Comparison of ENCODE assay signal across 2 cellular contexts in the genomic region with DNA sequence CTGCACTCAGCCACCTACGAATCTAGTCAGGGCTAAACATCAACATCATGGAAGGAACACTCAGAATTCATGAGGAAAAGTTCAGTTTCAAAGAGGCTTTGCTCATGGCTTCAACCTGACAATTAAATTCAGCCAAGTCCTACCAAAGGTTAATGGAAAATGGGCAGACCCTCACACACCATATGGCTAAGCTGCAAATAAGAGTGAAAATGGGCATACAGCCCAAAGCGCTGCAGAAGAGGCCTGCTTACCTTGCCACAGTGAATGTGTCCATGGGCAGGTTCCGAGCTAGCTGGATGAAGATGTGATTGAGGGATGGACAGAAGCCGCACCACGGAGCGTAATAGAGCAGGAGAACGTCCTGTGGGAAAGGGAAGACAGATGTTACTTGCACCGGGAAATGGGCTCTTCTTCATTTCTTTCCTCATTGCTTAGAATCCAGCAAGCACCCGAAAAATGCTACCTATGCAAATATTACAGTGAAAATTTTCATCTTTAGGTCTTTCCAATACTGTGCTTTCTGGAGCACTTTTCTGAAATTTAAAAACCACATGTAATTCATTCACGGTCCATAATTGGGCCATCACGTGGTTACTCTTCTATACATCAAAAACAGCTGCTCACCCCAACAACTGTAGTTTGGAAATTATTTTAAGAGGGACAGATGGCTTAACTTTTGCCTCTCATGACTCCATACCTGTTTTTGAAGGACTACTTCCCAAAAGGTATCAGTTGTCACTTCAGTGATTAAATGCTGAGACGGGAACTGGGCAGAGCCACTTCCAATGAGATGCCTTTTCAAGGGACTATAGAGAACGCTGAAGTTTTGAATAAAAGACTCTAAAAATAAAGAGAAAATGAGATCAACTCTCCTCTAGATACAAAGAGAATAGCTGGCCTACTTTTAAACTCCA.
TF ChIP-seq lines count a peak whose summit lies in the region.

No MANE protein-coding gene starts in this region.

TF ChIP-seq in GM12891, 5 proteins besides CTCF, POLR2A, EP300 and RAD21:
- TF ChIP-seq POU2F2 (IDR thresholded peaks at IDR 0.05; ENCODE audit: low read depth, low read length), result no peak
- TF ChIP-seq PAX5 (IDR thresholded peaks at IDR 0.05; ENCODE audit: insufficient read depth, low read length, severe bottlenecking), result no peak
- TF ChIP-seq SPI1 (IDR thresholded peaks at IDR 0.05; ENCODE audit: low read depth, low read length), result no peak
- TF ChIP-seq POLR2AphosphoS5 (IDR thresholded peaks at IDR 0.05; ENCODE audit: low read depth, low read length), result no peak
- no peak for TF ChIP-seq TAF1 (IDR thresholded peaks at IDR 0.05; ENCODE audit: low read depth, low read length)

TF ChIP-seq in HepG2, 621 proteins besides CTCF, POLR2A, EP300 and RAD21:
- TF ChIP-seq ZNF280B (CRISPR knock-in tag; IDR thresholded peaks at IDR 0.05; ENCODE audit: borderline replicate concordance) (no peak), MAFF (IDR thresholded peaks at IDR 0.05; ENCODE audit: low read depth, low read length) (peak; percentile 82), MAFK (conservative IDR thresholded peaks at IDR 0.05 in 1 of 2, IDR thresholded peaks at IDR 0.05 in 1 of 2; ENCODE audit: low read length in 2 of 2) (peak; percentile 87 to 90), POLR2AphosphoS5 (IDR thresholded peaks at IDR 0.05; ENCODE audit: low read depth, low read length) (0 out of 2 replicates have a peak, but pooled peaks have one; percentile 35)
TF ChIP-seq in HepG2: peak in this region for 3.
